Comparison of ENCODE assay signal across 8 cellular contexts in genomic region chr1:212606734-212607205, GRCh38. TPM values are rescaled to one million over a fixed set of nuclear protein-coding genes. Genes with fewer than 3 reads are reported as not detected.
DNase-seq lines count a peak whose midpoint lies in the region; ATAC-seq and TF ChIP-seq lines count a peak whose summit lies in the region.

No MANE protein-coding gene starts in this region.

- peak overlapping the region; percentile 95 to 99 for H3K27ac ChIP-seq in liver (ENCODE audit: low read depth in 1 of 2, low read length in 2 of 2)

- TF ChIP-seq CTCF in liver (IDR thresholded peaks at IDR 0.05; ENCODE audit: low read depth, low read length, missing input control) = no peak

- WGBS in liver = under 1% methylated on average over 44 of the region's 44 CpGs

- peak; percentile 62 for DNase-seq in H7
- peak; percentile 30 to 55 (median 43) for DNase-seq in T-helper 1 cell
- DNase-seq in T47D (ENCODE audit: low read depth in 1 of 2, low spot score in 1 of 2) = peak; percentile 45 to 88
- DNase-seq in stimulated activated CD8-positive, alpha-beta memory T cell treated with anti-CD3 and anti-CD28 coated beads, Interleukin-12 subunit alpha, Interleukin-12 subunit beta, amount 100 ng/mL, for 4 hours (ENCODE audit: low read depth) = peak; percentile 22
- no peak for DNase-seq in iPS-NIHi7 (ENCODE audit: extremely low spot score)
- DNase-seq in occipital lobe (lab: John Stamatoyannopoulos, UW) = no peak

- H3K9me3 ChIP-seq in liver (ENCODE audit: control insufficient read depth in 4 of 4, low read length in 3 of 4) = no peaks in the 10 kb centered on the region

- H3K27me3 ChIP-seq in H7 (ENCODE audit: control insufficient read depth, insufficient read depth, low read length) = peaks cover 65% of the 10 kb centered on the region
- peaks cover 0 to 3% (median 0%) of the 10 kb centered on the region in 4 donors for H3K27me3 ChIP-seq in liver (ENCODE audit: control insufficient read depth in 4 of 4, insufficient read depth in 4 of 4, low read length in 3 of 4)

- in situ Hi-C loops in T47D (cut with HindIII; ENCODE audit: low pct_unique_long_range_greater_than_20kb, low sequenced_read_pairs) = no loop called here

- H3K4me3 ChIP-seq in H7 (ENCODE audit: insufficient read depth, low read depth, low read length) (peak overlapping the region; percentile 64), liver (ENCODE audit: low read depth in 1 of 3, low read length in 3 of 3) (peak overlapping the region; percentile 53 to 72 (median 72))

- H3K4me1 ChIP-seq in liver (ENCODE audit: control insufficient read depth in 4 of 4, insufficient read depth in 4 of 4, low read length in 3 of 4) = peaks cover 0 to 19% (median 6%) of the 10 kb centered on the region in 4 donors

- ATAC-seq in HG02970 (IDR thresholded peaks at IDR 0.05; ENCODE audit: low FRiP score, unreplicated experiment) = no peak

- TF ChIP-seq RAD21 in liver (IDR thresholded peaks at IDR 0.05) = peak in 1 of 2 donors; percentile 12

- H3K9ac ChIP-seq in liver (ENCODE audit: low read depth in 1 of 2, low read length in 2 of 2) = peak overlapping the region; percentile 98 to 99

- H3K36me3 ChIP-seq in H7 (replicated peaks; ENCODE audit: control insufficient read depth, insufficient read depth, low read length) (no peaks in the 10 kb centered on the region), liver (ENCODE audit: control insufficient read depth in 4 of 4, insufficient read depth in 3 of 4, low read depth in 1 of 4, low read length in 3 of 4) (no peaks in the 10 kb centered on the region)

TF ChIP-seq in liver, 16 proteins besides CTCF, POLR2A, EP300 and RAD21:
- no peak for TF ChIP-seq GABPA (IDR thresholded peaks at IDR 0.05 in 1 of 2, conservative IDR thresholded peaks at IDR 0.05 in 1 of 2)
- TF ChIP-seq TAF1 (conservative IDR thresholded peaks at IDR 0.05) = peak; percentile 31
- TF ChIP-seq YY1 (IDR thresholded peaks at IDR 0.05) = peak; percentile 6
- no peak for TF ChIP-seq JUND (IDR thresholded peaks at IDR 0.05)
- TF ChIP-seq HNF4A (conservative IDR thresholded peaks at IDR 0.05) = no peak
- no peak for TF ChIP-seq ATF3 (IDR thresholded peaks at IDR 0.05)
- TF ChIP-seq REST (IDR thresholded peaks at IDR 0.05) = peak; percentile 73
- TF ChIP-seq FOXA2 (IDR thresholded peaks at IDR 0.05) = no peak
- TF ChIP-seq HNF4G (IDR thresholded peaks at IDR 0.05) = no peak
- peak; percentile 17 for TF ChIP-seq SP1 (IDR thresholded peaks at IDR 0.05)

RNA-seq across cellular contexts. Expression of gene ATF3, which starts 1.8 kb away (rescaled TPM):
- total RNA-seq in H7 (2014; rRNA removed; shearing (Covaris generic)) = 15.0 and 19.2 TPM in 2 replicates
- 1 to 10 TPM; 1.1 to 5.4 TPM for total RNA-seq in liver
- polyA plus RNA-seq in liver = 1 to 10 TPM; 5.6 to 8.8 TPM
- total RNA-seq in occipital lobe = 3.1 TPM

Comparison
In these comparisons a context has a peak if more than half of its experiments do, and no peak if none do; other contexts are left out.
1. DNase-seq: peak in H7 (single experiment), T-helper 1 cell (5 of 5), T47D (2 of 2) and stimulated activated CD8-positive, alpha-beta memory T cell treated with anti-CD3 and anti-CD28 coated beads, Interleukin-12 subunit alpha, Interleukin-12 subunit beta, amount 100 ng/mL, for 4 hours (single experiment); none in iPS-NIHi7 (single experiment) and occipital lobe (single experiment).